13 cellular contexts compared by ENCODE assay signal in genomic region chr1:183198463-183198862, GRCh38. TPM values are rescaled to one million over a fixed set of nuclear protein-coding genes. Genes with fewer than 3 reads are reported as not detected.
DNase-seq lines count a peak whose midpoint lies in the region; ATAC-seq and TF ChIP-seq lines count a peak whose summit lies in the region.
"Had no signal": no experiment of that assay in that cellular context is flagged by ENCODE, and none has a peak within 500 bp of the region (broad histone marks: within the 10 kb centered on the region; RNA-seq: fewer than 3 reads in every experiment).

No MANE protein-coding gene starts in this region.

- intact Hi-C loops in gastrocnemius medialis (cut with DNase I; ENCODE audit: low total_unique reads) = no loop called here

- H3K27me3 ChIP-seq in hepatocyte = no peaks in the 10 kb centered on the region
- H3K27me3 ChIP-seq in gastrocnemius medialis = no peaks in the 10 kb centered on the region

- no peaks in the 10 kb centered on the region for H4K20me1 ChIP-seq in hepatocyte (ENCODE audit: insufficient read depth, poor library complexity, severe bottlenecking)

- DNase-seq in GOT3 (lab: John Stamatoyannopoulos, UW) (peak; percentile 52), astrocyte of the hippocampus (ENCODE audit: low read depth, low spot score) (peak; percentile 81), hepatocyte (ENCODE audit: low spot score) (peak; percentile 55), gastrocnemius medialis (peak; percentile 44 to 63), NCI-H1417 treated with DMSO at 0.1 percent for 48 hours (lab: John Stamatoyannopoulos, UW) (no peak), NCI-H748 (lab: John Stamatoyannopoulos, UW; ENCODE audit: unreplicated experiment) (no peak), hippocampal formation (lab: John Stamatoyannopoulos, UW) (no peak)
- DNase-seq: activated CD4-positive, alpha-beta memory T cell treated with anti-CD3 and anti-CD28 coated beads for 36 hours; amygdala; COR-L47; NCI-H1436; T-helper 1 cell had no signal

- H3K27ac ChIP-seq in hepatocyte (no peak overlapping the region), gastrocnemius medialis (peak overlapping the region in 1 of 4 donors; percentile 55)

- no peak overlapping the region for H3K4me3 ChIP-seq in hepatocyte
- H3K4me3 ChIP-seq in gastrocnemius medialis = no peak overlapping the region

- 68% methylated on average over 9 of the region's 9 CpGs for WGBS in hepatocyte (ENCODE audit: low lambda C conversion rate, missing lambda C conversion rate)

- no peak overlapping the region for H2AFZ ChIP-seq in hepatocyte

- TF ChIP-seq CTCF in hepatocyte (IDR thresholded peaks at IDR 0.05; ENCODE audit: poor library complexity) (no peak), gastrocnemius medialis (IDR thresholded peaks at IDR 0.05 in 4 of 5, conservative IDR thresholded peaks at IDR 0.05 in 1 of 5) (no peak)

- H3K4me2 ChIP-seq in hepatocyte = no peak overlapping the region

- in situ Hi-C loops in gastrocnemius medialis (cut with MboI; ENCODE audit: low sequenced_read_pairs in 4 of 4) = no loop called here

- TF ChIP-seq POLR2A in gastrocnemius medialis (IDR thresholded peaks at IDR 0.05) = no peak

- H3K9me3 ChIP-seq in hepatocyte (ENCODE audit: low read depth) (no peaks in the 10 kb centered on the region), gastrocnemius medialis (no peaks in the 10 kb centered on the region)

- H3K36me3 ChIP-seq in hepatocyte (replicated peaks; ENCODE audit: insufficient read depth, low read depth) (no peaks in the 10 kb centered on the region), gastrocnemius medialis (no peaks in the 10 kb centered on the region)

- no peaks in the 10 kb centered on the region for H3K9me2 ChIP-seq in hepatocyte (replicated peaks; ENCODE audit: insufficient read depth)

- H3K79me2 ChIP-seq in hepatocyte = no peaks in the 10 kb centered on the region

- ATAC-seq in gastrocnemius medialis = peak; percentile 93 to 95
- no peak for ATAC-seq in HG02763 (IDR thresholded peaks at IDR 0.05; ENCODE audit: unreplicated experiment)

- H3K4me1 ChIP-seq in hepatocyte (ENCODE audit: insufficient read depth) (no peaks in the 10 kb centered on the region), gastrocnemius medialis (no peaks in the 10 kb centered on the region)

RNA-seq across cellular contexts. Expression of gene LAMC2, which starts 12.4 kb away (rescaled TPM):
- 73.5 and 76.3 TPM in 2 replicates for total RNA-seq in hepatocyte
- polyA plus RNA-seq in hepatocyte = 32.9 and 45.3 TPM in 2 replicates
- total RNA-seq in gastrocnemius medialis = 1 to 10 TPM in 3 of 4 donors, under 1 TPM in 1; 0.78 to 1.8 (median 1.4) TPM
- total RNA-seq: activated CD4-positive, alpha-beta memory T cell treated with anti-CD3 and anti-CD28 coated beads for 36 hours had no signal

Comparison
In these comparisons a context has a peak if more than half of its experiments do, and no peak if none do; other contexts are left out.
1. DNase-seq: peak in GOT3 (single experiment), astrocyte of the hippocampus (single experiment), hepatocyte (single experiment) and gastrocnemius medialis (2 of 2); none in NCI-H1417 treated with DMSO at 0.1 percent for 48 hours (single experiment), NCI-H748 (single experiment) and hippocampal formation (0 of 2).
2. RNA of gene LAMC2, which starts 12.4 kb away (total RNA-seq): 73.5 to 76.3 TPM in hepatocyte; 0.78 to 1.8 TPM in gastrocnemius medialis; every median in the first group is over 10 times any median in the second.